In the genomic region with DNA sequence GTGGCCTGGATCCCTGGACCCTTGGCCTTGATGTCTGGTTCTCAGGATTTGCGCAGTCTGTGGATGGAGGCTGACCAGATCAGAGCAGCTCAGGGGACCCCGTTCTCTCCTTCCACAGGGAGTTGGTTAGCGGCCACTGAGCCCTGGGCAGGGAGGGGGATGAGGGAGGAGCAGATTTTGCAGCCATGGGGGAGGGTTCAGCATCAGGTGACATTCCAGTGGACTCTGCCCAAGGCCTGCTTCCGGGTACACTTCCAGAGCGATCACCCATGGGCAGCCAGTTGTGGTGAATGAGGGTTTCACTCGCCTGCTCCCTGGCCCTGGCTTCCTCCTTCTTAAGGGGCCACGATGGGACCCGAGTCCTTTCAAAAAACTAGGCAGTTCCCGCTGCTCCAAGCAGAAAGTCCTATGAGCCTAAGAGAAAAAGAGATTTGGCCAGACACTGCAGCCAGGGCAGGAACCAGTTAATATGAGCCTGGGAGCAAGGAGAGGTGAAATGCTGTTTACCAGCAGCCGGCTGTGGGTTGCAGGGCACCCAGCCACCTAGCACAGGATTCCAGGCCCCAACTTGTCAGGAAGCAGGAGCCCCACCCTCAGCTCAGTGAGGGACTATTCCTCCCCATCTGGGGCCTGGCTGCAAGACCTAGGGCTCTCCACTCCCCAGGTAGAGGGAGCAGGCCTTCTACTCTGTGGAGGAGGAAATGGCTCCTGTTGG, we compare ENCODE assay signal across 1 cellular context.
A peak's percentile ranks its signal among the peaks of the same experiment; 100 is the strongest.
TF ChIP-seq lines count a peak whose summit lies in the region.

No MANE protein-coding gene starts in this region.

TF ChIP-seq in HepG2, 621 proteins besides CTCF, POLR2A, EP300 and RAD21 (continued from another document and continues in another):
- peak; percentile 80 for TF ChIP-seq FOXP4 (CRISPR knock-in tag; IDR thresholded peaks at IDR 0.05)
- TF ChIP-seq, protein P1, sequence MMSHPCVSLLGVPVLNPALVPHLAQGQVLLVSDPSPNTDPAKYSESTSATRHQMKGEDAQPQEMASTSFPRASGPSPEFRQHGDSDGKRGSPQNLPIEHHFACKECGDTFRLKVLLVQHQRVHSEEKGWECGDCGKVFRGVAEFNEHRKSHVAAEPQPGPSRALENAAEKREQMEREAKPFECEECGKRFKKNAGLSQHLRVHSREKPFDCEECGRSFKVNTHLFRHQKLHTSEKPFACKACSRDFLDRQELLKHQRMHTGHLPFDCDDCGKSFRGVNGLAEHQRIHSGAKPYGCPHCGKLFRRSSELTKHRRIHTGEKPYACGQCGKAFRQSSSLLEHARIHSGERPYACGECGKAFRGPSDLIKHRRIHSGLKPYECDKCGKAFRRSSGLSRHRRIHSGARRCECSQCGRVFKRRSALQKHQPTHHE (CRISPR knock-in tag; IDR thresholded peaks at IDR 0.05; ENCODE audit: borderline replicate concordance), result no peak
- TF ChIP-seq SPEN (CRISPR knock-in tag; IDR thresholded peaks at IDR 0.05; ENCODE audit: low read depth), result peak; percentile 94
- TF ChIP-seq SOX13 (IDR thresholded peaks at IDR 0.05), result no peak
- TF ChIP-seq SOX13 (CRISPR knock-in tag; conservative IDR thresholded peaks at IDR 0.05 in 1 of 2, IDR thresholded peaks at IDR 0.05 in 1 of 2), result peak in 1 of 2 experiments; percentile 52; a peak in 2 of 4 replicates
- peak; percentile 72; the same call in 1 of the 2 replicates for TF ChIP-seq SNAPC2 (CRISPR knock-in tag; IDR thresholded peaks at IDR 0.05)
- TF ChIP-seq, protein P2, sequence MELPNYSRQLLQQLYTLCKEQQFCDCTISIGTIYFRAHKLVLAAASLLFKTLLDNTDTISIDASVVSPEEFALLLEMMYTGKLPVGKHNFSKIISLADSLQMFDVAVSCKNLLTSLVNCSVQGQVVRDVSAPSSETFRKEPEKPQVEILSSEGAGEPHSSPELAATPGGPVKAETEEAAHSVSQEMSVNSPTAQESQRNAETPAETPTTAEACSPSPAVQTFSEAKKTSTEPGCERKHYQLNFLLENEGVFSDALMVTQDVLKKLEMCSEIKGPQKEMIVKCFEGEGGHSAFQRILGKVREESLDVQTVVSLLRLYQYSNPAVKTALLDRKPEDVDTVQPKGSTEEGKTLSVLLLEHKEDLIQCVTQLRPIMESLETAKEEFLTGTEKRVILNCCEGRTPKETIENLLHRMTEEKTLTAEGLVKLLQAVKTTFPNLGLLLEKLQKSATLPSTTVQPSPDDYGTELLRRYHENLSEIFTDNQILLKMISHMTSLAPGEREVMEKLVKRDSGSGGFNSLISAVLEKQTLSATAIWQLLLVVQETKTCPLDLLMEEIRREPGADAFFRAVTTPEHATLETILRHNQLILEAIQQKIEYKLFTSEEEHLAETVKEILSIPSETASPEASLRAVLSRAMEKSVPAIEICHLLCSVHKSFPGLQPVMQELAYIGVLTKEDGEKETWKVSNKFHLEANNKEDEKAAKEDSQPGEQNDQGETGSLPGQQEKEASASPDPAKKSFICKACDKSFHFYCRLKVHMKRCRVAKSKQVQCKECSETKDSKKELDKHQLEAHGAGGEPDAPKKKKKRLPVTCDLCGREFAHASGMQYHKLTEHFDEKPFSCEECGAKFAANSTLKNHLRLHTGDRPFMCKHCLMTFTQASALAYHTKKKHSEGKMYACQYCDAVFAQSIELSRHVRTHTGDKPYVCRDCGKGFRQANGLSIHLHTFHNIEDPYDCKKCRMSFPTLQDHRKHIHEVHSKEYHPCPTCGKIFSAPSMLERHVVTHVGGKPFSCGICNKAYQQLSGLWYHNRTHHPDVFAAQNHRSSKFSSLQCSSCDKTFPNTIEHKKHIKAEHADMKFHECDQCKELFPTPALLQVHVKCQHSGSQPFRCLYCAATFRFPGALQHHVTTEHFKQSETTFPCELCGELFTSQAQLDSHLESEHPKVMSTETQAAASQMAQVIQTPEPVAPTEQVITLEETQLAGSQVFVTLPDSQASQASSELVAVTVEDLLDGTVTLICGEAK (IDR thresholded peaks at IDR 0.05), result no peak
- TF ChIP-seq, protein P2 (CRISPR knock-in tag; IDR thresholded peaks at IDR 0.05), result peak; percentile 47
- TF ChIP-seq, protein P3, sequence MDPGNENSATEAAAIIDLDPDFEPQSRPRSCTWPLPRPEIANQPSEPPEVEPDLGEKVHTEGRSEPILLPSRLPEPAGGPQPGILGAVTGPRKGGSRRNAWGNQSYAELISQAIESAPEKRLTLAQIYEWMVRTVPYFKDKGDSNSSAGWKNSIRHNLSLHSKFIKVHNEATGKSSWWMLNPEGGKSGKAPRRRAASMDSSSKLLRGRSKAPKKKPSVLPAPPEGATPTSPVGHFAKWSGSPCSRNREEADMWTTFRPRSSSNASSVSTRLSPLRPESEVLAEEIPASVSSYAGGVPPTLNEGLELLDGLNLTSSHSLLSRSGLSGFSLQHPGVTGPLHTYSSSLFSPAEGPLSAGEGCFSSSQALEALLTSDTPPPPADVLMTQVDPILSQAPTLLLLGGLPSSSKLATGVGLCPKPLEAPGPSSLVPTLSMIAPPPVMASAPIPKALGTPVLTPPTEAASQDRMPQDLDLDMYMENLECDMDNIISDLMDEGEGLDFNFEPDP (CRISPR knock-in tag; conservative IDR thresholded peaks at IDR 0.05), result no peak
- TF ChIP-seq ZBTB39 (CRISPR knock-in tag; IDR thresholded peaks at IDR 0.05), result no peak
- TF ChIP-seq KLF16 (CRISPR knock-in tag; IDR thresholded peaks at IDR 0.05), result peak in 1 of 2 experiments; percentile 75; a peak in 2 of 4 replicates
- TF ChIP-seq PHB2 (IDR thresholded peaks at IDR 0.05; ENCODE audit: partially characterized antibody), result no peak
- no peak; the same call in 1 of the 2 replicates for TF ChIP-seq ZFP90 (CRISPR knock-in tag; IDR thresholded peaks at IDR 0.05; ENCODE audit: borderline replicate concordance)
- TF ChIP-seq ZNF350 (CRISPR knock-in tag; IDR thresholded peaks at IDR 0.05; ENCODE audit: borderline replicate concordance, low read depth), result peak; percentile 77; the same call in 1 of the 2 replicates
- TF ChIP-seq ZNF550 (CRISPR knock-in tag; IDR thresholded peaks at IDR 0.05; ENCODE audit: borderline replicate concordance), result 0 out of 2 replicates have a peak, but pooled peaks have one; percentile 20
- peak; percentile 41 for TF ChIP-seq IKZF4 (CRISPR knock-in tag; IDR thresholded peaks at IDR 0.05; ENCODE audit: borderline replicate concordance, low read depth, not compliant biosample characterization)
- TF ChIP-seq RFX3 (CRISPR knock-in tag; IDR thresholded peaks at IDR 0.05), result no peak
- TF ChIP-seq REL (CRISPR knock-in tag; conservative IDR thresholded peaks at IDR 0.05), result 0 out of 2 replicates have a peak, but pooled peaks have one; percentile 58
- TF ChIP-seq TERF1 (CRISPR knock-in tag; IDR thresholded peaks at IDR 0.05), result 0 out of 2 replicates have a peak, but pooled peaks have one; percentile 49
- peak; percentile 53; the same call in 1 of the 2 replicates for TF ChIP-seq SMYD3 (CRISPR knock-in tag; IDR thresholded peaks at IDR 0.05)
- TF ChIP-seq GTF2F1 (IDR thresholded peaks at IDR 0.05; ENCODE audit: low read length), result no peak
- TF ChIP-seq, protein P4, sequence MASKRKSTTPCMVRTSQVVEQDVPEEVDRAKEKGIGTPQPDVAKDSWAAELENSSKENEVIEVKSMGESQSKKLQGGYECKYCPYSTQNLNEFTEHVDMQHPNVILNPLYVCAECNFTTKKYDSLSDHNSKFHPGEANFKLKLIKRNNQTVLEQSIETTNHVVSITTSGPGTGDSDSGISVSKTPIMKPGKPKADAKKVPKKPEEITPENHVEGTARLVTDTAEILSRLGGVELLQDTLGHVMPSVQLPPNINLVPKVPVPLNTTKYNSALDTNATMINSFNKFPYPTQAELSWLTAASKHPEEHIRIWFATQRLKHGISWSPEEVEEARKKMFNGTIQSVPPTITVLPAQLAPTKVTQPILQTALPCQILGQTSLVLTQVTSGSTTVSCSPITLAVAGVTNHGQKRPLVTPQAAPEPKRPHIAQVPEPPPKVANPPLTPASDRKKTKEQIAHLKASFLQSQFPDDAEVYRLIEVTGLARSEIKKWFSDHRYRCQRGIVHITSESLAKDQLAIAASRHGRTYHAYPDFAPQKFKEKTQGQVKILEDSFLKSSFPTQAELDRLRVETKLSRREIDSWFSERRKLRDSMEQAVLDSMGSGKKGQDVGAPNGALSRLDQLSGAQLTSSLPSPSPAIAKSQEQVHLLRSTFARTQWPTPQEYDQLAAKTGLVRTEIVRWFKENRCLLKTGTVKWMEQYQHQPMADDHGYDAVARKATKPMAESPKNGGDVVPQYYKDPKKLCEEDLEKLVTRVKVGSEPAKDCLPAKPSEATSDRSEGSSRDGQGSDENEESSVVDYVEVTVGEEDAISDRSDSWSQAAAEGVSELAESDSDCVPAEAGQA (IDR thresholded peaks at IDR 0.05; ENCODE audit: low read depth), result peak; percentile 54; the same call in 1 of the 2 replicates
- TF ChIP-seq, protein P4 (CRISPR knock-in tag; IDR thresholded peaks at IDR 0.05; ENCODE audit: borderline replicate concordance), result no peak
- no peak for TF ChIP-seq MBD4 (IDR thresholded peaks at IDR 0.05; ENCODE audit: borderline replicate concordance, low read length)
- TF ChIP-seq MED8 (CRISPR knock-in tag; IDR thresholded peaks at IDR 0.05; ENCODE audit: insufficient replicate concordance), result peak; percentile 92
